Comparison of ENCODE assay signal across 1 cellular context in genomic region chr2:8004250-8004681, GRCh38.
TF ChIP-seq lines count a peak whose summit lies in the region.

No MANE protein-coding gene starts in this region.

TF ChIP-seq in GM12878, 131 proteins besides CTCF, POLR2A, EP300 and RAD21 (continued from another document):
- TF ChIP-seq POLR2AphosphoS2 (IDR thresholded peaks at IDR 0.05; ENCODE audit: low read depth, low read length) (no peak), CBX3 (IDR thresholded peaks at IDR 0.05; ENCODE audit: borderline replicate concordance, low read depth) (no peak), ATF2 (IDR thresholded peaks at IDR 0.05; ENCODE audit: low read length) (0 out of 2 replicates have a peak, but pooled peaks have one; percentile 19), RELB (IDR thresholded peaks at IDR 0.05; ENCODE audit: low read depth) (peak; percentile 79), ATF7 (IDR thresholded peaks at IDR 0.05; ENCODE audit: low read depth) (peak; percentile 99), ZNF274 (IDR thresholded peaks at IDR 0.05; ENCODE audit: insufficient read depth, insufficient read length) (no peak), HCFC1 (IDR thresholded peaks at IDR 0.05; ENCODE audit: low read length) (no peak), RELA (IDR thresholded peaks at IDR 0.05; ENCODE audit: borderline replicate concordance, partially characterized antibody) (no peak), CHD4 (IDR thresholded peaks at IDR 0.05) (no peak), BRCA1 (IDR thresholded peaks at IDR 0.05; ENCODE audit: low read depth, low read length) (no peak), MYB (IDR thresholded peaks at IDR 0.05; ENCODE audit: borderline replicate concordance, low read depth, low read length) (no peak), USF1 (IDR thresholded peaks at IDR 0.05; ENCODE audit: borderline replicate concordance, extremely low read length, insufficient read depth, low read depth, low read length) (no peak), BMI1 (IDR thresholded peaks at IDR 0.05; ENCODE audit: borderline replicate concordance) (no peak), EED (IDR thresholded peaks at IDR 0.05; ENCODE audit: low read depth) (0 out of 2 replicates have a peak, but pooled peaks have one; percentile 20), SP1 (IDR thresholded peaks at IDR 0.05; ENCODE audit: low read depth, low read length) (no peak), FOXM1 (IDR thresholded peaks at IDR 0.05; ENCODE audit: low read depth, low read length) (no peak), USF2 (IDR thresholded peaks at IDR 0.05; ENCODE audit: borderline replicate concordance, low read depth, low read length) (no peak), SMARCA5 (IDR thresholded peaks at IDR 0.05) (no peak), IRF5 (IDR thresholded peaks at IDR 0.05; ENCODE audit: borderline replicate concordance) (no peak), ESRRA (IDR thresholded peaks at IDR 0.05; ENCODE audit: low read length) (no peak), NR2C1 (IDR thresholded peaks at IDR 0.05) (no peak), CHD1 (IDR thresholded peaks at IDR 0.05; ENCODE audit: low read depth, low read length) (no peak), MEF2B (IDR thresholded peaks at IDR 0.05; ENCODE audit: partially characterized antibody, poor library complexity, severe bottlenecking) (peak; percentile 63), PAX5 (IDR thresholded peaks at IDR 0.05; ENCODE audit: borderline replicate concordance, low read depth, low read length) (no peak), ZNF687 (IDR thresholded peaks at IDR 0.05) (peak; percentile 57; the same call in 1 of the 2 replicates), KDM1A (IDR thresholded peaks at IDR 0.05; ENCODE audit: borderline replicate concordance) (no peak), SUZ12 (IDR thresholded peaks at IDR 0.05; ENCODE audit: unreplicated experiment) (no peak), MTA3 (IDR thresholded peaks at IDR 0.05; ENCODE audit: borderline replicate concordance, low read length) (no peak), NFXL1 (IDR thresholded peaks at IDR 0.05; ENCODE audit: borderline replicate concordance) (no peak), RUNX3 (IDR thresholded peaks at IDR 0.05; ENCODE audit: low read length) (peak; percentile 21; the same call in 1 of the 2 replicates), MAX (IDR thresholded peaks at IDR 0.05; ENCODE audit: low read depth, low read length) (no peak), TAF1 (IDR thresholded peaks at IDR 0.05; ENCODE audit: borderline replicate concordance, low read depth, low read length) (no peak), DPF2 (IDR thresholded peaks at IDR 0.05) (peak; percentile 62; the same call in 1 of the 2 replicates), ZNF384 (IDR thresholded peaks at IDR 0.05; ENCODE audit: borderline replicate concordance, low read depth, low read length) (no peak), NRF1 (conservative IDR thresholded peaks at IDR 0.05; ENCODE audit: low read depth, low read length) (no peak), CUX1 (IDR thresholded peaks at IDR 0.05; ENCODE audit: insufficient replicate concordance, low read depth, low read length) (peak; percentile 64), IKZF1 (conservative IDR thresholded peaks at IDR 0.05) (peak; percentile 88), GATAD2B (conservative IDR thresholded peaks at IDR 0.05; ENCODE audit: low read depth) (peak; percentile 36; the same call in 1 of the 2 replicates), NBN (IDR thresholded peaks at IDR 0.05) (peak; percentile 98), SKIL (IDR thresholded peaks at IDR 0.05; ENCODE audit: low read depth, poor library complexity, severe bottlenecking) (peak; percentile 38), BCL3 (IDR thresholded peaks at IDR 0.05; ENCODE audit: borderline replicate concordance, insufficient read depth, low read depth, low read length, poor library complexity, severe bottlenecking) (no peak), TARDBP (IDR thresholded peaks at IDR 0.05; ENCODE audit: borderline replicate concordance) (no peak)
